Comparison of ENCODE assay signal across 10 cellular contexts in genomic region chr6:149483302-149483701, GRCh38. TPM values are rescaled to one million over a fixed set of nuclear protein-coding genes. Genes with fewer than 3 reads are reported as not detected.
A peak's percentile ranks its signal among the peaks of the same experiment; 100 is the strongest.
DNase-seq lines count a peak whose midpoint lies in the region; ATAC-seq and TF ChIP-seq lines count a peak whose summit lies in the region.
"Had no signal": no experiment of that assay in that cellular context is flagged by ENCODE, and none has a peak within 500 bp of the region (broad histone marks: within the 10 kb centered on the region; RNA-seq: fewer than 3 reads in every experiment).

No MANE protein-coding gene starts in this region.

- H3K27ac Mint-ChIP-seq in CD8-positive, alpha-beta memory T cell: peak overlapping the region; percentile 91 to 100 (median 99)
- peak overlapping the region; percentile 99 to 100 (median 99) for H3K27ac Mint-ChIP-seq in IgD-negative memory B cell
- peak overlapping the region; percentile 98 for H3K27ac Mint-ChIP-seq in activated T-helper 17 cell treated with anti-CD3 and anti-CD28 coated beads, Interleukin-2, amount 50 U/mL, for 72 hours
- peak overlapping the region; percentile 89 for H3K27ac Mint-ChIP-seq in nephron progenitor cell
- H3K27ac Mint-ChIP-seq: neural progenitor cell had no signal

- no peak for DNase-seq in CD8-positive, alpha-beta memory T cell
- no peak for DNase-seq in nephron progenitor cell
- DNase-seq in activated gamma-delta T cell (lab: John Stamatoyannopoulos, UW): no peak
- no peak for DNase-seq in NCI-H526 (lab: John Stamatoyannopoulos, UW)
- no peak for DNase-seq in NCI-H1930 (lab: John Stamatoyannopoulos, UW)
- DNase-seq: SK-N-SH had no signal

- peak overlapping the region; percentile 68 for H3K4me3 ChIP-seq in CD8-positive, alpha-beta memory T cell (ENCODE audit: low read length)
- H3K4me3 ChIP-seq: neural progenitor cell had no signal

- H3K36me3 ChIP-seq in CD8-positive, alpha-beta memory T cell (ENCODE audit: insufficient read depth, low read length): no peaks in the 10 kb centered on the region
- H3K36me3 ChIP-seq: neural progenitor cell had no signal

- CTCF ChIA-PET in CD8-positive, alpha-beta memory T cell (lab: Charles Lee): interaction anchor here (1.5 to 4.0 kb wide), 3 partner anchors 9 to 29 kb away, joined by 4 to 44 read pairs (median 20); no protein-coding TSS in a partner anchor

- peaks cover 51 to 65% (median 52%) of the 10 kb centered on the region in 3 donors for H3K4me1 Mint-ChIP-seq in CD8-positive, alpha-beta memory T cell
- peaks cover 47 to 51% (median 51%) of the 10 kb centered on the region in 3 donors for H3K4me1 Mint-ChIP-seq in IgD-negative memory B cell
- H3K4me1 Mint-ChIP-seq in activated T-helper 17 cell treated with anti-CD3 and anti-CD28 coated beads, Interleukin-2, amount 50 U/mL, for 72 hours: peaks cover 38% of the 10 kb centered on the region
- H3K4me1 Mint-ChIP-seq in nephron progenitor cell: peaks cover 54% of the 10 kb centered on the region

- no peak for ATAC-seq in activated T-helper 17 cell treated with anti-CD3 and anti-CD28 coated beads, Interleukin-2, amount 50 U/mL, for 72 hours (replicated peaks)
- no peak for ATAC-seq in GM18870 (IDR thresholded peaks at IDR 0.05; ENCODE audit: unreplicated experiment)

- H3K9me3 ChIP-seq in CD8-positive, alpha-beta memory T cell (ENCODE audit: low read length): no peaks in the 10 kb centered on the region
- H3K9me3 ChIP-seq: SK-N-SH had no signal

- H3K4me1 ChIP-seq in CD8-positive, alpha-beta memory T cell (ENCODE audit: insufficient read depth, low read length): peaks cover 48% of the 10 kb centered on the region

- H3K36me3 Mint-ChIP-seq in CD8-positive, alpha-beta memory T cell: peaks cover 0 to 59% (median 6%) of the 10 kb centered on the region in 3 donors
- H3K36me3 Mint-ChIP-seq in IgD-negative memory B cell (peaks cover 10% of the 10 kb centered on the region), nephron progenitor cell (ENCODE audit: low read depth) (no peaks in the 10 kb centered on the region)
- peaks cover 74% of the 10 kb centered on the region for H3K36me3 Mint-ChIP-seq in activated T-helper 17 cell treated with anti-CD3 and anti-CD28 coated beads, Interleukin-2, amount 50 U/mL, for 72 hours (ENCODE audit: low read depth)
- H3K36me3 Mint-ChIP-seq: neural progenitor cell had no signal

- no peaks in the 10 kb centered on the region for H3K27me3 ChIP-seq in CD8-positive, alpha-beta memory T cell (ENCODE audit: insufficient read depth, low read length, poor library complexity, severe bottlenecking)
- H3K27me3 ChIP-seq: neural progenitor cell had no signal

- peak overlapping the region; percentile 88 to 99 (median 95) for H3K4me3 Mint-ChIP-seq in CD8-positive, alpha-beta memory T cell
- H3K4me3 Mint-ChIP-seq in IgD-negative memory B cell: peak overlapping the region; percentile 93 to 100 (median 98)
- peak overlapping the region; percentile 90 for H3K4me3 Mint-ChIP-seq in activated T-helper 17 cell treated with anti-CD3 and anti-CD28 coated beads, Interleukin-2, amount 50 U/mL, for 72 hours
- no peak overlapping the region for H3K4me3 Mint-ChIP-seq in nephron progenitor cell
- H3K4me3 Mint-ChIP-seq: neural progenitor cell had no signal

- no peaks in the 10 kb centered on the region for H3K9me3 Mint-ChIP-seq in CD8-positive, alpha-beta memory T cell
- H3K9me3 Mint-ChIP-seq in IgD-negative memory B cell (no peaks in the 10 kb centered on the region), nephron progenitor cell (no peaks in the 10 kb centered on the region)
- H3K9me3 Mint-ChIP-seq in activated T-helper 17 cell treated with anti-CD3 and anti-CD28 coated beads, Interleukin-2, amount 50 U/mL, for 72 hours: peaks cover 4% of the 10 kb centered on the region
- H3K9me3 Mint-ChIP-seq: neural progenitor cell had no signal

- peak overlapping the region; percentile 73 for H3K27ac ChIP-seq in CD8-positive, alpha-beta memory T cell (ENCODE audit: low read depth, low read length)
- H3K27ac ChIP-seq: neural progenitor cell had no signal

- TF ChIP-seq CTCF in nephron progenitor cell (IDR thresholded peaks at IDR 0.05): no peak

- POLR2A ChIA-PET in CD8-positive, alpha-beta memory T cell (lab: Charles Lee): interaction anchor here (0.6 to 2.8 kb wide), 2 partner anchors 25 to 417 kb away, joined by 3 to 19 read pairs; no protein-coding TSS in a partner anchor

- H3K27me3 Mint-ChIP-seq in CD8-positive, alpha-beta memory T cell: no peaks in the 10 kb centered on the region
- H3K27me3 Mint-ChIP-seq in IgD-negative memory B cell: peaks cover 2% of the 10 kb centered on the region
- no peaks in the 10 kb centered on the region for H3K27me3 Mint-ChIP-seq in activated T-helper 17 cell treated with anti-CD3 and anti-CD28 coated beads, Interleukin-2, amount 50 U/mL, for 72 hours
- peaks cover 20% of the 10 kb centered on the region for H3K27me3 Mint-ChIP-seq in nephron progenitor cell (ENCODE audit: low read depth, poor library complexity)

RNA-seq across cellular contexts. Expression of gene ZC3H12D, which starts 1.5 kb away (rescaled TPM):
- 10 to 100 TPM; 83.5 to 84.5 TPM for total RNA-seq in CD8-positive, alpha-beta memory T cell
- 2.5 TPM for polyA plus RNA-seq in CD8-positive, alpha-beta memory T cell
- polyA plus RNA-seq in IgD-negative memory B cell: 8.2 TPM
- 100 to 1,000 TPM; 117 to 254 TPM for total RNA-seq in activated T-helper 17 cell treated with anti-CD3 and anti-CD28 coated beads, Interleukin-2, amount 50 U/mL, for 72 hours
